Comparison of ENCODE assay signal across 22 cellular contexts in genomic region chr10:58546137-58546536, GRCh38. TPM values are rescaled to one million over a fixed set of nuclear protein-coding genes. Genes with fewer than 3 reads are reported as not detected.
"Had no signal": no experiment of that assay in that cellular context is flagged by ENCODE, and none has a peak within 500 bp of the region (broad histone marks: within the 10 kb centered on the region; RNA-seq: fewer than 3 reads in every experiment).

No MANE protein-coding gene starts in this region.

- DNase-seq: activated CD4-positive, alpha-beta T cell treated with anti-CD3 and anti-CD28 coated beads, Interleukin-2, amount 10 ng/mL, durations not matched to agents 7 days and 5 days; activated CD4-positive, CD25-positive, alpha-beta regulatory T cell treated with anti-CD3 and anti-CD28 coated beads, Interleukin-2, amount 50 U/mL, for 72 hours; activated CD8-positive, alpha-beta T cell treated with anti-CD3 and anti-CD28 coated beads for 36 hours; activated gamma-delta T cell treated with Interleukin-2 at 50 U/mL for 16 hours; activated naive CD4-positive, alpha-beta T cell treated with anti-CD3 and anti-CD28 coated beads, Interleukin-2, amount 50 U/mL, for 16 hours; activated T-cell treated with anti-CD3 and anti-CD28 coated beads, Interleukin-2, amount 50 U/mL, for 4 hours; caudate nucleus; foreskin keratinocyte; left lung; naive thymus-derived CD4-positive, alpha-beta T cell; ovary; stimulated activated CD4-positive, alpha-beta T cell treated with anti-CD3 and anti-CD28 coated beads, Interleukin-15, amount 100 ng/mL, for 24 hours; stimulated activated CD4-positive, alpha-beta T cell treated with anti-CD3 and anti-CD28 coated beads, Interleukin-2, amount 100 ng/mL, for 24 hours; stimulated activated naive CD4-positive, alpha-beta T cell; T-helper 17 cell; T1000 had no signal

- H3K27me3 ChIP-seq: foreskin keratinocyte, left lung, ovary, right atrium auricular region, tibial nerve had no signal

- H3K4me3 ChIP-seq: left lung, ovary, prostate gland, right atrium auricular region, tibial nerve had no signal

- H3K27ac Mint-ChIP-seq: activated CD4-positive, alpha-beta T cell treated with anti-CD3 and anti-CD28 coated beads, Interleukin-2, amount 10 ng/mL, durations not matched to agents 7 days and 5 days; activated CD8-positive, alpha-beta T cell treated with anti-CD3 and anti-CD28 coated beads for 36 hours; activated T-helper 17 cell treated with anti-CD3 and anti-CD28 coated beads, Interleukin-2, amount 50 U/mL, for 72 hours; brain; mesothelial cell of epicardium; naive thymus-derived CD4-positive, alpha-beta T cell; T-helper 17 cell had no signal

- ATAC-seq: activated CD8-positive, alpha-beta T cell treated with anti-CD3 and anti-CD28 coated beads for 36 hours; activated T-cell treated with anti-CD3 and anti-CD28 coated beads, Interleukin-2, amount 50 U/mL, for 4 hours; activated T-helper 17 cell treated with anti-CD3 and anti-CD28 coated beads, Interleukin-2, amount 50 U/mL, for 72 hours; foreskin keratinocyte; left lung; naive thymus-derived CD4-positive, alpha-beta T cell; T-helper 17 cell had no signal

- H3K27me3 Mint-ChIP-seq: activated CD4-positive, alpha-beta T cell treated with anti-CD3 and anti-CD28 coated beads, Interleukin-2, amount 10 ng/mL, durations not matched to agents 7 days and 5 days; activated CD8-positive, alpha-beta T cell treated with anti-CD3 and anti-CD28 coated beads for 36 hours; brain; T-helper 17 cell had no signal

- H3K36me3 Mint-ChIP-seq: brain; mesothelial cell of epicardium; naive thymus-derived CD4-positive, alpha-beta T cell had no signal

- H3K4me3 Mint-ChIP-seq: activated CD4-positive, alpha-beta T cell treated with anti-CD3 and anti-CD28 coated beads, Interleukin-2, amount 10 ng/mL, durations not matched to agents 7 days and 5 days; activated CD8-positive, alpha-beta T cell treated with anti-CD3 and anti-CD28 coated beads for 36 hours; activated T-cell treated with anti-CD3 and anti-CD28 coated beads, Interleukin-2, amount 50 U/mL, for 4 hours; activated T-helper 17 cell treated with anti-CD3 and anti-CD28 coated beads, Interleukin-2, amount 50 U/mL, for 72 hours; brain; mesothelial cell of epicardium; naive thymus-derived CD4-positive, alpha-beta T cell; T-helper 17 cell had no signal

- H3K27ac ChIP-seq: foreskin keratinocyte, left lung, ovary, prostate gland had no signal

- H3K36me3 ChIP-seq: left lung, ovary, prostate gland, right atrium auricular region, tibial nerve had no signal

- H3K9me3 Mint-ChIP-seq: activated CD4-positive, alpha-beta T cell treated with anti-CD3 and anti-CD28 coated beads, Interleukin-2, amount 10 ng/mL, durations not matched to agents 7 days and 5 days; activated CD8-positive, alpha-beta T cell treated with anti-CD3 and anti-CD28 coated beads for 36 hours; activated T-cell treated with anti-CD3 and anti-CD28 coated beads, Interleukin-2, amount 50 U/mL, for 4 hours; activated T-helper 17 cell treated with anti-CD3 and anti-CD28 coated beads, Interleukin-2, amount 50 U/mL, for 72 hours; mesothelial cell of epicardium; naive thymus-derived CD4-positive, alpha-beta T cell had no signal

- H3K4me1 Mint-ChIP-seq: activated CD4-positive, alpha-beta T cell treated with anti-CD3 and anti-CD28 coated beads, Interleukin-2, amount 10 ng/mL, durations not matched to agents 7 days and 5 days; activated T-helper 17 cell treated with anti-CD3 and anti-CD28 coated beads, Interleukin-2, amount 50 U/mL, for 72 hours; brain; mesothelial cell of epicardium; naive thymus-derived CD4-positive, alpha-beta T cell; T-helper 17 cell had no signal

- H3K9me3 ChIP-seq: left lung, ovary, prostate gland, right atrium auricular region, tibial nerve had no signal

- H3K4me1 ChIP-seq: foreskin keratinocyte, prostate gland had no signal

RNA-seq across cellular contexts. Expression of gene BICC1, which starts 33.5 kb away (rescaled TPM):
- total RNA-seq: activated CD4-positive, alpha-beta T cell treated with anti-CD3 and anti-CD28 coated beads, Interleukin-2, amount 10 ng/mL, durations not matched to agents 7 days and 5 days; activated CD8-positive, alpha-beta T cell treated with anti-CD3 and anti-CD28 coated beads for 36 hours; activated T-cell treated with anti-CD3 and anti-CD28 coated beads, Interleukin-2, amount 50 U/mL, for 4 hours; T-helper 17 cell had no signal
- polyA plus RNA-seq: naive thymus-derived CD4-positive, alpha-beta T cell had no signal
